In genomic region chr11:114340311-114341131, GRCh38 we compare ENCODE assay signal across 8 cellular contexts.
DNase-seq lines count a peak whose midpoint lies in the region; FAIRE-seq and TF ChIP-seq lines count a peak whose summit lies in the region.

No MANE protein-coding gene starts in this region.

- no peaks in the 10 kb centered on the region for H3K36me3 ChIP-seq in SU-DHL-6 (ENCODE audit: low read length)

- H3K79me2 ChIP-seq in SU-DHL-6 (ENCODE audit: insufficient read depth, low read length), result no peaks in the 10 kb centered on the region

- DNase-seq in C1 segment of cervical spinal cord (lab: John Stamatoyannopoulos, UW), result peak in 9 of 14 donors; percentile 14 to 49 (median 22)
- no peak for DNase-seq in GM19239 (ENCODE audit: insufficient read length, low spot score)
- DNase-seq in NCI-H128 (lab: John Stamatoyannopoulos, UW; ENCODE audit: unreplicated experiment), result peak; percentile 22
- peak in 33 of 61 donors; percentile 1 to 49 (median 16) for DNase-seq in caudate nucleus (lab: John Stamatoyannopoulos, UW)
- DNase-seq in kidney glomerular epithelial cell (lab: John Stamatoyannopoulos, UW), result peak; percentile 67
- peak; percentile 30 for DNase-seq in stimulated activated CD4-positive, alpha-beta T cell treated with anti-CD3 and anti-CD28 coated beads, Interleukin-4, amount 100 ng/mL, for 24 hours
- no peak for DNase-seq in NK-92 (lab: John Stamatoyannopoulos, UW; ENCODE audit: unreplicated experiment)

- H3F3A ChIP-seq in SU-DHL-6 (ENCODE audit: insufficient read depth), result no peaks in the 10 kb centered on the region

- H3K4me2 ChIP-seq in SU-DHL-6 (ENCODE audit: low read depth, low read length, poor library complexity, severe bottlenecking), result no peak overlapping the region

- H4K20me1 ChIP-seq in SU-DHL-6 (ENCODE audit: low read depth, low read length), result no peaks in the 10 kb centered on the region

- H2AFZ ChIP-seq in SU-DHL-6 (ENCODE audit: low read depth, low read length, severe bottlenecking), result no peak overlapping the region

- no peak overlapping the region for H3K9ac ChIP-seq in SU-DHL-6 (ENCODE audit: low read length)

- peak; percentile 68 for TF ChIP-seq CTCF in SU-DHL-6 (IDR thresholded peaks at IDR 0.05; ENCODE audit: insufficient read depth, low read length, poor library complexity, severe bottlenecking)

- H3K9me2 ChIP-seq in SU-DHL-6 (replicated peaks; ENCODE audit: insufficient read depth, low read length), result no peaks in the 10 kb centered on the region

- H3K27me3 ChIP-seq in SU-DHL-6 (ENCODE audit: low read length), result no peaks in the 10 kb centered on the region

- no peaks in the 10 kb centered on the region for H3K9me3 ChIP-seq in SU-DHL-6 (ENCODE audit: insufficient read depth, low read length)

- H3K4me3 ChIP-seq in SU-DHL-6 (ENCODE audit: insufficient read depth, low read length, poor library complexity, severe bottlenecking), result no peak overlapping the region

- H3K27ac ChIP-seq in SU-DHL-6 (ENCODE audit: low read depth, low read length) (no peak overlapping the region), caudate nucleus (ENCODE audit: low read depth, low read length) (no peak overlapping the region)

- FAIRE-seq in GM19239 (lab: Jason Lieb, UNC), result peak; percentile 89

Comparison
In these comparisons a context has a peak if more than half of its experiments do, and no peak if none do; other contexts are left out.
1. DNase-seq: peak in C1 segment of cervical spinal cord (9 of 14), NCI-H128 (single experiment), caudate nucleus (33 of 61), kidney glomerular epithelial cell (single experiment) and stimulated activated CD4-positive, alpha-beta T cell treated with anti-CD3 and anti-CD28 coated beads, Interleukin-4, amount 100 ng/mL, for 24 hours (single experiment); none in GM19239 (single experiment) and NK-92 (single experiment).